In the genomic region with DNA sequence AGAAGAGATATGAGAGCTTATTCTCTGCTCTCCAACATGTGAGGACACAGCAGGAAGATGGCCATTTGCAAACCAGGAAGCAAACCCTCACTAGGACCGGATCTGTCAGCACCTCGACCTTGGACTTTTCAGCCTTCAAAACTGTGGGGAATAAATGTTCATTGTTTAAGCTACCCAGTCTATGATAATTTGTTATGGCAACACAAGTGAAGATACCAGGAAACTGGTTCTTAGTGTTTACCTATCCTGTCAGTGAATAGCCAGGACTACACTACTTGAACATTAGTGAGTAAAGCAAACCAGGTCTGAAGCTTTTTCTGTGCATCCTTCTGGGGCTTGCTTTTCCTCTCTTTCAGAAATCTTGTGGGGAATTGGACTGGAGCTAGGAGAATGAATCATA, we compare ENCODE assay signal across 27 cellular contexts.
"Had no signal": no experiment of that assay in that cellular context is flagged by ENCODE, and none has a peak within 500 bp of the region (broad histone marks: within the 10 kb centered on the region; RNA-seq: fewer than 3 reads in every experiment).

No MANE protein-coding gene starts in this region.

- H3K4me3 ChIP-seq: SK-N-MC had no signal

- DNase-seq: activated CD4-positive, alpha-beta memory T cell treated with anti-CD3 and anti-CD28 coated beads for 36 hours; activated CD4-positive, alpha-beta T cell treated with anti-CD3 and anti-CD28 coated beads, Interleukin-2, amount 10 ng/mL, durations not matched to agents 7 days and 5 days; activated CD4-positive, CD25-positive, alpha-beta regulatory T cell; activated CD8-positive, alpha-beta memory T cell treated with anti-CD3 and anti-CD28 coated beads for 24 hours; activated effector memory CD4-positive, alpha-beta T cell treated with anti-CD3 and anti-CD28 coated beads, Interleukin-2, amount 50 U/mL, for 16 hours; activated naive CD4-positive, alpha-beta T cell treated with Interleukin-2 at 50 U/mL for 16 hours; activated T-cell treated with anti-CD3 and anti-CD28 coated beads, Interleukin-2, amount 50 U/mL, for 4 hours; amygdala; caudate nucleus; KG1; NCI-H1048; NCI-H1417; NCI-H1930; NCI-H2171; NCI-H2227 treated with DMSO at 0.1 percent for 48 hours; NCI-H446 treated with DMSO at 0.1 percent for 48 hours; NCI-H526; NK-92 treated with Interleukin-12 subunit alpha and Interleukin-12 subunit beta, amount 100 ng/mL, for 24 hours; OCI-M1; RPMI8226; T-cell; T-helper 2 cell; T1000 had no signal

- H3K9me3 Mint-ChIP-seq: activated CD4-positive, alpha-beta memory T cell treated with anti-CD3 and anti-CD28 coated beads for 36 hours; activated CD4-positive, alpha-beta T cell treated with anti-CD3 and anti-CD28 coated beads, Interleukin-2, amount 10 ng/mL, durations not matched to agents 7 days and 5 days; activated T-cell treated with anti-CD3 and anti-CD28 coated beads, Interleukin-2, amount 50 U/mL, for 4 hours; brain; T-cell had no signal

- H3K27ac ChIP-seq: SK-N-MC, VCaP had no signal

- H3K4me1 Mint-ChIP-seq: activated CD4-positive, alpha-beta T cell treated with anti-CD3 and anti-CD28 coated beads, Interleukin-2, amount 10 ng/mL, durations not matched to agents 7 days and 5 days; T-cell had no signal

- H3K4me3 Mint-ChIP-seq: activated CD4-positive, alpha-beta memory T cell treated with anti-CD3 and anti-CD28 coated beads for 36 hours; activated CD4-positive, alpha-beta T cell treated with anti-CD3 and anti-CD28 coated beads, Interleukin-2, amount 10 ng/mL, durations not matched to agents 7 days and 5 days; activated naive CD8-positive, alpha-beta T cell; activated T-cell treated with anti-CD3 and anti-CD28 coated beads, Interleukin-2, amount 50 U/mL, for 4 hours; brain; T-cell had no signal

- H3K36me3 Mint-ChIP-seq: activated CD4-positive, alpha-beta memory T cell treated with anti-CD3 and anti-CD28 coated beads for 36 hours; activated naive CD8-positive, alpha-beta T cell; brain; T-cell had no signal

- H3K27ac Mint-ChIP-seq: activated CD4-positive, alpha-beta memory T cell treated with anti-CD3 and anti-CD28 coated beads for 36 hours; activated CD4-positive, alpha-beta T cell treated with anti-CD3 and anti-CD28 coated beads, Interleukin-2, amount 10 ng/mL, durations not matched to agents 7 days and 5 days; activated naive CD8-positive, alpha-beta T cell; brain; T-cell had no signal

- H3K27me3 Mint-ChIP-seq: activated CD4-positive, alpha-beta T cell treated with anti-CD3 and anti-CD28 coated beads, Interleukin-2, amount 10 ng/mL, durations not matched to agents 7 days and 5 days; brain had no signal
